ENCODE assay signal across 13 cellular contexts in genomic region chr2:227819398-227819697, GRCh38. TPM values are rescaled to one million over a fixed set of nuclear protein-coding genes. Genes with fewer than 3 reads are reported as not detected.
DNase-seq lines count a peak whose midpoint lies in the region; ATAC-seq, FAIRE-seq and TF ChIP-seq lines count a peak whose summit lies in the region.
"Had no signal": no experiment of that assay in that cellular context is flagged by ENCODE, and none has a peak within 500 bp of the region (broad histone marks: within the 10 kb centered on the region; RNA-seq: fewer than 3 reads in every experiment).

No MANE protein-coding gene starts in this region.

- H3K4me3 ChIP-seq in A549: peak overlapping the region; percentile 11; the same call in 1 of the 3 replicates
- H3K4me3 ChIP-seq in HL-60 (replicated peaks; ENCODE audit: insufficient read depth, low read length): no peak overlapping the region
- H3K4me3 ChIP-seq in brain microvascular endothelial cell (ENCODE audit: low read depth, low read length): no peak overlapping the region
- no peak overlapping the region for H3K4me3 ChIP-seq in muscle layer of duodenum (ENCODE audit: low read depth in 1 of 2, low read length in 2 of 2)

- POLR2A ChIA-PET in A549 (lab: Yijun Ruan, JAX): interaction anchor here (0.8 to 1.4 kb wide), 3 partner anchors 43 to 57 kb away, joined by 3 to 10 read pairs (median 6); no protein-coding TSS in a partner anchor

- no peak for TF ChIP-seq EP300 in A549 (IDR thresholded peaks at IDR 0.05)

- H3K27ac ChIP-seq in A549: peak overlapping the region; percentile 93 to 98
- H3K27ac ChIP-seq in HL-60 (replicated peaks): peak overlapping the region; percentile 61
- peak overlapping the region; percentile 96 for H3K27ac ChIP-seq in brain microvascular endothelial cell
- peak overlapping the region; percentile 52 for H3K27ac ChIP-seq in muscle layer of duodenum (ENCODE audit: low read length)

- ATAC-seq in A549 (no peak), HG03565 (IDR thresholded peaks at IDR 0.05; ENCODE audit: unreplicated experiment) (no peak)
- ATAC-seq: stimulated activated naive CD8-positive, alpha-beta T cell treated with anti-CD3 and anti-CD28 coated beads, Interleukin-15, Interleukin-2, amounts not matched to agents 100 U/mL and 50 U/mL, for 24 hours had no signal

- DNase-seq in A549 (ENCODE audit: low read depth in 1 of 2, low spot score in 1 of 2) (no peak), HL-60 (ENCODE audit: low read depth in 1 of 2, low spot score in 1 of 2) (no peak), brain microvascular endothelial cell (no peak), NCI-H510A (lab: John Stamatoyannopoulos, UW) (no peak), NCI-H1694 treated with DMSO at 0.1 percent for 48 hours (lab: John Stamatoyannopoulos, UW) (no peak), NCI-H82 (lab: John Stamatoyannopoulos, UW) (no peak)
- DNase-seq: activated CD8-positive, alpha-beta memory T cell treated with anti-CD3 and anti-CD28 coated beads, Interleukin-2, amount 50 U/mL, for 48 hours; NCI-H1417 treated with DMSO at 0.1 percent for 48 hours; stimulated activated naive CD8-positive, alpha-beta T cell treated with anti-CD3 and anti-CD28 coated beads, Interleukin-15, Interleukin-2, amounts not matched to agents 100 U/mL and 50 U/mL, for 24 hours had no signal

- peaks cover 2% of the 10 kb centered on the region; the same call in 1 of the 3 replicates for H3K9me3 ChIP-seq in A549
- no peaks in the 10 kb centered on the region for H3K9me3 ChIP-seq in muscle layer of duodenum (ENCODE audit: control insufficient read depth in 1 of 2, low read length in 2 of 2)

- no peaks in the 10 kb centered on the region for H3K27me3 ChIP-seq in HL-60 (ENCODE audit: insufficient read depth, poor library complexity, severe bottlenecking)
- H3K27me3 ChIP-seq in brain microvascular endothelial cell (replicated peaks): no peaks in the 10 kb centered on the region
- no peaks in the 10 kb centered on the region for H3K27me3 ChIP-seq in muscle layer of duodenum (ENCODE audit: low read depth, low read length)

- in situ Hi-C loops in brain microvascular endothelial cell (cut with HindIII; ENCODE audit: low pct_ligation_motif_present, low sequenced_read_pairs): no loop called here

- peaks cover 45% of the 10 kb centered on the region for H3K4me1 ChIP-seq in A549
- H3K4me1 ChIP-seq in muscle layer of duodenum (ENCODE audit: control insufficient read depth in 1 of 2, insufficient read depth in 2 of 2, low read length in 2 of 2): peaks cover 0 to 8% of the 10 kb centered on the region in 2 donors

- CTCF ChIA-PET in A549 (lab: Yijun Ruan, JAX): interaction anchor here (1.0 to 2.4 kb wide), 4 partner anchors 43 to 72 kb away, joined by 3 to 14 read pairs (median 3); no protein-coding TSS in a partner anchor

- no peak for TF ChIP-seq RAD21 in A549 (conservative IDR thresholded peaks at IDR 0.05 in 1 of 2, IDR thresholded peaks at IDR 0.05 in 1 of 2)

- no peak for TF ChIP-seq POLR2A in A549 (IDR thresholded peaks at IDR 0.05; ENCODE audit: low read length)

- H3K4me2 ChIP-seq in A549: peak overlapping the region; percentile 81

- H3K36me3 ChIP-seq in brain microvascular endothelial cell (replicated peaks): no peaks in the 10 kb centered on the region
- H3K36me3 ChIP-seq in muscle layer of duodenum (ENCODE audit: control insufficient read depth in 1 of 2, insufficient read depth in 2 of 2, low read length in 2 of 2): no peaks in the 10 kb centered on the region

- 85% methylated on average over 3 of the region's 3 CpGs for WGBS in A549 (ENCODE audit: missing lambda C conversion rate)

- no peak for FAIRE-seq in A549 (lab: Jason Lieb, UNC)
- FAIRE-seq: bronchial epithelial cell, urothelium cell line had no signal

- TF ChIP-seq CTCF in A549 (IDR thresholded peaks at IDR 0.05) (no peak), HL-60 (IDR thresholded peaks at IDR 0.05; ENCODE audit: insufficient read depth, low read length) (no peak), brain microvascular endothelial cell (IDR thresholded peaks at IDR 0.05; ENCODE audit: low read depth, low read length, missing control alignments) (no peak)

TF ChIP-seq in A549, 52 proteins besides CTCF, POLR2A, EP300 and RAD21:
- TF ChIP-seq HOXB13 (CRISPR knock-in tag; IDR thresholded peaks at IDR 0.05; ENCODE audit: low read depth) (peak; percentile 78; the same call in 1 of the 2 replicates), BCL3 (IDR thresholded peaks at IDR 0.05) (no peak), HEYL (CRISPR knock-in tag; IDR thresholded peaks at IDR 0.05) (peak; percentile 84; the same call in 1 of the 2 replicates), RFX5 (IDR thresholded peaks at IDR 0.05) (no peak), E2F6 (IDR thresholded peaks at IDR 0.05; ENCODE audit: borderline replicate concordance, low read depth) (0 out of 2 replicates have a peak, but pooled peaks have one; percentile 33), ATOH8 (CRISPR knock-in tag; IDR thresholded peaks at IDR 0.05; ENCODE audit: low read depth) (0 out of 2 replicates have a peak, but pooled peaks have one; percentile 51), RARB (CRISPR knock-in tag; IDR thresholded peaks at IDR 0.05) (0 out of 2 replicates have a peak, but pooled peaks have one; percentile 57), TFCP2L1 (CRISPR knock-in tag; IDR thresholded peaks at IDR 0.05) (no peak), HDAC2 (IDR thresholded peaks at IDR 0.05) (no peak), MAX (IDR thresholded peaks at IDR 0.05) (peak; percentile 20; the same call in 1 of the 2 replicates)

RNA-seq across cellular contexts. Expression of gene CCL20, which starts 5.7 kb away (rescaled TPM):
- 3.4 and 6.5 TPM in 2 replicates for polyA plus RNA-seq in A549 (2011; rRNA removed)
- polyA plus RNA-seq in A549 (2012; cell fraction: cytosol; rRNA removed): 0.57 and 1.3 TPM in 2 replicates
- 0.18 and 0.47 TPM in 2 replicates for polyA plus RNA-seq in A549 (2012; cell fraction: nucleus; rRNA removed)
- polyA plus RNA-seq in A549 (2017; fragmentation: RNase III; extraction: RNeasy Plus Mini Kit Qiagen cat#74134 plus additional on column Dnase treatment): 0.43 to 1.1 TPM (median 0.45 TPM) in 3 replicates
- 1.8 and 2.7 TPM in 2 replicates for polyA minus RNA-seq in A549 (2011; rRNA and poly(A)+ RNA removed)

RNA-seq across cellular contexts. Expression of gene DAW1, which starts 52.1 kb away (rescaled TPM):
- polyA plus RNA-seq in A549 (2011; rRNA removed) (2.2 and 2.7 TPM in 2 replicates), A549 (2017; fragmentation: RNase III; extraction: RNeasy Plus Mini Kit Qiagen cat#74134 plus additional on column Dnase treatment) (1.1 to 2.0 TPM (median 1.3 TPM) in 3 replicates)
- 1.1 and 1.2 TPM in 2 replicates for polyA plus RNA-seq in A549 (2012; cell fraction: cytosol; rRNA removed)
- 0.54 and 0.56 TPM in 2 replicates for polyA plus RNA-seq in A549 (2012; cell fraction: nucleus; rRNA removed)
- 0.83 and 0.91 TPM in 2 replicates for polyA minus RNA-seq in A549 (2011; rRNA and poly(A)+ RNA removed)
